11 cellular contexts compared by ENCODE assay signal in the genomic region with DNA sequence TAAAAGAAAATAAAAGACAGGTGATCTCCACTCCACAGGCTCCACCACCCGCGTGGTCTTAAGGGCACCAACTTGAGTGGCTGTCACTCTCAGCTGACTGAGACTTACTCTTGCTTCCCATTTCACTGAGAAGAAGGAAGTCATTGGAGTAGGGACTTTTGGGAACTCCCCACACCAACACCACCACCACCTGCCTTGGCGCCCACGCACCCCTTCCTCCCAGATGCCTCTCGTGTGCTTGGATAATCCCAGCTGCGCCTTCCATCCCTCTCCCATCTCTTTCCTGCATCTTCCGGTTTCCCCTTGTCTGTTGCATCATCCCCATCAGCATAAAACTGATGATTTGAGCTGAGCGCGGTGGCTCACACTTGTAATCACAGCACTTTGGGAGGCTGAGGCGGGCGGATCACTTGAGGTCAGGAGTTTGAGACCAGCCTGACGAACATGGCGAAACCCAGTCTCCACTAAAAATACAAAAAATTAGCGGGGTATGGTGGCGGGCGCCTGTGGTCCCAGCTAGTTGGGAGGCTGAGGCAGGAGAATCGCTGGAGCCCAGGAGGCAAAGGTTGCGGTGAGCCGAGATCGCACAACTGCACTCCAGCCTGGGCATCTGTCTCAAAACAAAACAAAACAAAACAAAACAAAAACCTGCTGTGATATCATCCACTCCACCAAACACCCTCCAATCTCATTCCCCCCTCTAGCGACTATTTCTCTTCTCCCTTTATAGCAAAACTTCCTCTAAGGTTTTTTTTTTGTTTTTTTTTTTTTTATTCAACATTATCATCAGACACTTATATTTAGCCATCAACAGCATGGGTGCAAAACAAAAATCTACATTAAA. TPM values are rescaled to one million over a fixed set of nuclear protein-coding genes. Genes with fewer than 3 reads are reported as not detected.
A peak's percentile ranks its signal among the peaks of the same experiment; 100 is the strongest.
DNase-seq lines count a peak whose midpoint lies in the region; ATAC-seq, FAIRE-seq and TF ChIP-seq lines count a peak whose summit lies in the region.
"Had no signal": no experiment of that assay in that cellular context is flagged by ENCODE, and none has a peak within 500 bp of the region (broad histone marks: within the 10 kb centered on the region; RNA-seq: fewer than 3 reads in every experiment).

No MANE protein-coding gene starts in this region.

- TF ChIP-seq POLR2A in GM12878 (IDR thresholded peaks at IDR 0.05; ENCODE audit: low read depth, low read length), result no peak

- peak overlapping the region; percentile 60 for H3K27ac ChIP-seq in GM12878 (ENCODE audit: control insufficient read depth, insufficient read depth)
- H3K27ac ChIP-seq in osteoblast (ENCODE audit: low read depth, low read length), result no peak overlapping the region
- H3K27ac ChIP-seq: WERI-Rb-1 had no signal

- H3K4me3 ChIP-seq in GM12864 (ENCODE audit: low read depth, low read length) (no peak overlapping the region), GM12878 (peak overlapping the region; percentile 9; the same call in 1 of the 2 replicates), osteoblast (ENCODE audit: insufficient read depth, low read length) (no peak overlapping the region)
- H3K4me3 ChIP-seq: smooth muscle cell had no signal

- TF ChIP-seq EP300 in GM12878 (IDR thresholded peaks at IDR 0.05; ENCODE audit: borderline replicate concordance in 1 of 2, control insufficient read depth in 1 of 2, low read depth in 2 of 2, low read length in 2 of 2), result no peak

- in situ Hi-C loops in GM12878 (cut with MboI), result no loop called here

- H4K20me1 ChIP-seq in GM12878 (ENCODE audit: control insufficient read depth, insufficient read depth) (no peaks in the 10 kb centered on the region), osteoblast (ENCODE audit: insufficient read depth, low read length) (no peaks in the 10 kb centered on the region)

- POLR2A ChIA-PET in GM12878 (lab: Charles Lee), result interaction anchor here (0.5 to 2.8 kb wide), 6 partner anchors 24 to 258 kb away, joined by 3 to 13 read pairs (median 6); partner anchors contain the start of gene SLC1A5

- H2AFZ ChIP-seq in GM12878 (ENCODE audit: control insufficient read depth, low read depth, low read length) (peak overlapping the region; percentile 1), osteoblast (ENCODE audit: low read length) (no peak overlapping the region)

- H3K36me3 ChIP-seq in GM12878 (ENCODE audit: control insufficient read depth in 2 of 2, insufficient read depth in 2 of 2, low read length in 1 of 2), result no peaks in the 10 kb centered on the region
- H3K36me3 ChIP-seq in osteoblast (ENCODE audit: insufficient read depth, low read length), result no peaks in the 10 kb centered on the region
- H3K36me3 ChIP-seq: WERI-Rb-1 had no signal

- no TSS peak for BruUV-seq in GM12878 (replicated peaks; lab: Mats Ljungman, UMichigan)

- H3K4me2 ChIP-seq in GM12878 (ENCODE audit: control insufficient read depth, insufficient read depth), result peak overlapping the region; percentile 28; the same call in 1 of the 2 replicates
- no peak overlapping the region for H3K4me2 ChIP-seq in osteoblast (ENCODE audit: insufficient read depth, low read length)
- H3K4me2 ChIP-seq: smooth muscle cell had no signal

- CTCF ChIA-PET in GM12878 (lab: Yijun Ruan, JAX), result interaction anchor here (0.9 to 2.7 kb wide), 17 partner anchors 8 to 111 kb away, joined by 3 to 27 read pairs (median 4); partner anchors contain the start of gene SLC1A5

- H3K79me2 ChIP-seq in GM12878 (ENCODE audit: control insufficient read depth, insufficient read depth, low read length), result no peaks in the 10 kb centered on the region
- no peaks in the 10 kb centered on the region for H3K79me2 ChIP-seq in osteoblast (ENCODE audit: insufficient read depth, low read length)

- intact Hi-C loops in GM12878 (cut with micrococcal nuclease; ENCODE audit: unreplicated experiment), result loop anchor here (5.0 kb wide), 1 partner anchor 38 kb away; the partner anchor contains the start of gene SLC1A5

- WGBS in GM12878 (ENCODE audit: insufficient coverage, insufficient replicate concordance, low lambda C conversion rate, missing lambda C conversion rate), result 31% methylated on average over 20 of the region's 21 CpGs

- H3K4me1 ChIP-seq in GM12878 (ENCODE audit: control insufficient read depth, insufficient read depth, low read length) (peaks cover 27% of the 10 kb centered on the region), osteoblast (ENCODE audit: insufficient read depth, low read length) (no peaks in the 10 kb centered on the region)

- no peak for TF ChIP-seq CTCF in GM12864 (IDR thresholded peaks at IDR 0.05; ENCODE audit: low read depth, low read length, missing control alignments)
- TF ChIP-seq CTCF in GM12878 (IDR thresholded peaks at IDR 0.05 in 2 of 3, conservative IDR thresholded peaks at IDR 0.05 in 1 of 3; ENCODE audit: control insufficient read depth in 2 of 3, extremely low read depth in 1 of 3, insufficient read depth in 1 of 3, low read depth in 3 of 3, low read length in 3 of 3), result peak; percentile 15 to 44 (median 32); a peak in 3 of 6 replicates
- no peak for TF ChIP-seq CTCF in osteoblast (IDR thresholded peaks at IDR 0.05; ENCODE audit: extremely low read depth, low read depth, low read length)

- peak; percentile 73 for TF ChIP-seq RAD21 in GM12878 (IDR thresholded peaks at IDR 0.05; ENCODE audit: insufficient read depth, low read depth, low read length)

- FAIRE-seq in GM12878 (lab: Jason Lieb, UNC), result no peak

- H3K9ac ChIP-seq in GM12878 (ENCODE audit: control insufficient read depth, insufficient read depth, low read length), result no peak overlapping the region; the same call in 1 of the 2 replicates

- ATAC-seq in GM12878 (peak; percentile 50), GM18519 (IDR thresholded peaks at IDR 0.05; ENCODE audit: low FRiP score, unreplicated experiment) (no peak)

- DNase-seq in GM12864 (ENCODE audit: low read depth), result peak; percentile 46
- peak; percentile 32 for DNase-seq in LHCN-M2 (ENCODE audit: low read depth)
- DNase-seq in GM12878 (ENCODE audit: low read depth, low spot score), result no peak
- peak; percentile 6 for DNase-seq in osteoblast (ENCODE audit: insufficient read length, low spot score, missing footprints)
- no peak for DNase-seq in NCI-H2196 (lab: John Stamatoyannopoulos, UW; ENCODE audit: unreplicated experiment)
- DNase-seq in activated gamma-delta T cell (lab: John Stamatoyannopoulos, UW), result no peak
- DNase-seq: GOT3, NCI-H446 treated with DMSO at 0.1 percent for 48 hours, WERI-Rb-1 had no signal

- SMC1A ChIA-PET in GM12878 (lab: Charles Lee; ENCODE audit: uncharacterized antibody, unreplicated experiment), result interaction anchor here (1.2 to 2.1 kb wide), 5 partner anchors 15 to 74 kb away, joined by 3 to 9 read pairs (median 8); no protein-coding TSS in a partner anchor

- RAD21 ChIA-PET in GM12878 (lab: Charles Lee; ENCODE audit: unreplicated experiment), result interaction anchor here (0.8 to 2.5 kb wide), 8 partner anchors 18 to 111 kb away, joined by 3 to 14 read pairs (median 4); no protein-coding TSS in a partner anchor

- H3K27me3 ChIP-seq in GM12878 (replicated peaks in 1 of 2; ENCODE audit: control insufficient read depth in 2 of 2, insufficient read depth in 2 of 2, low read length in 1 of 2), result no peaks in the 10 kb centered on the region
- no peaks in the 10 kb centered on the region for H3K27me3 ChIP-seq in osteoblast (ENCODE audit: insufficient read depth, low read length)

- no peaks in the 10 kb centered on the region; the same call in 2 of the 3 replicates for H3K9me3 ChIP-seq in GM12878 (replicated peaks; ENCODE audit: control insufficient read depth, insufficient read depth, low read length)
- no peaks in the 10 kb centered on the region for H3K9me3 ChIP-seq in osteoblast (ENCODE audit: low read depth, low read length)

RNA-seq across cellular contexts. Expression of gene AP2S1, which starts 25.5 kb away (rescaled TPM):
- total RNA-seq in LHCN-M2 (2014; rRNA removed) (160 and 175 TPM in 2 replicates), GM12878 (2014; rRNA removed) (141 and 144 TPM in 2 replicates), GM12878 (2014; rRNA removed; fragmentation: Illumina TruSeq; extraction: Trizol) (58.1 and 61.0 TPM in 2 replicates), GM12878 (2021) (121 and 140 TPM in 2 replicates), osteoblast (117 and 136 TPM in 2 replicates)
- polyA plus RNA-seq in LHCN-M2 (2012), result 419 TPM
- 6.9 and 13.7 TPM in 2 replicates for total RNA-seq in GM12878 (2013; cell fraction: nucleolus; rRNA removed)
- 57.5 TPM for polyA plus RNA-seq in GM12878 (2011; ENCODE audit: low read depth)
- polyA plus RNA-seq in GM12878 (2011; rRNA removed) (65.3 and 87.2 TPM in 2 replicates), GM12878 (2014; fragmentation: Illumina TruSeq; extraction: Trizol) (29.3 and 50.5 TPM in 2 replicates), GM12878 (2014; fragmentation: Nextera tagmentation; extraction: Ambion mirVana) (10 to 100 TPM; 10.8 to 46.6 TPM), GM12878 (2014; rRNA removed) (144 and 167 TPM in 2 replicates), GM12878 (2016; fragmentation: Nextera tagmentation; extraction: Ambion mirVana) (100 to 1,000 TPM; 228 to 239 TPM)
- polyA plus RNA-seq in GM12878 (2011; cell fraction: cytosol; rRNA removed), result 109 and 141 TPM in 2 replicates
- polyA plus RNA-seq in GM12878 (2011; cell fraction: nucleus; rRNA removed), result 64.7 and 67.0 TPM in 2 replicates
- 78.2 and 89.1 TPM in 2 replicates for polyA plus RNA-seq in GM12878 (2012)
- polyA minus RNA-seq in GM12878 (2011; rRNA and poly(A)+ RNA removed), result 37.4 and 51.6 TPM in 2 replicates
- 31.5 and 43.0 TPM in 2 replicates for polyA minus RNA-seq in GM12878 (2011; cell fraction: cytosol; rRNA and poly(A)+ RNA removed)
- polyA minus RNA-seq in GM12878 (2011; cell fraction: nucleus; rRNA and poly(A)+ RNA removed), result 7.5 and 21.1 TPM in 2 replicates

RNA-seq across cellular contexts. Expression of gene ARHGAP35, which starts 35.7 kb away (rescaled TPM):
- 23.4 and 29.3 TPM in 2 replicates for total RNA-seq in LHCN-M2 (2014; rRNA removed)
- polyA plus RNA-seq in LHCN-M2 (2012), result 26.4 TPM
- 43.6 and 43.9 TPM in 2 replicates for total RNA-seq in GM12878 (2013; cell fraction: nucleolus; rRNA removed)
- total RNA-seq in GM12878 (2014; rRNA removed), result 14.8 and 16.0 TPM in 2 replicates
- total RNA-seq in GM12878 (2014; rRNA removed; fragmentation: Illumina TruSeq; extraction: Trizol), result 16.2 and 17.6 TPM in 2 replicates
- total RNA-seq in GM12878 (2021), result 28.0 and 29.9 TPM in 2 replicates
- polyA plus RNA-seq in GM12878 (2011; ENCODE audit: low read depth), result 6.8 TPM
- polyA plus RNA-seq in GM12878 (2011; rRNA removed), result 8.4 and 11.8 TPM in 2 replicates
- polyA plus RNA-seq in GM12878 (2011; cell fraction: cytosol; rRNA removed), result 8.6 and 9.5 TPM in 2 replicates
- 13.4 and 16.9 TPM in 2 replicates for polyA plus RNA-seq in GM12878 (2011; cell fraction: nucleus; rRNA removed)
- 11.4 and 11.7 TPM in 2 replicates for polyA plus RNA-seq in GM12878 (2012)
- 15.3 and 18.6 TPM in 2 replicates for polyA plus RNA-seq in GM12878 (2014; fragmentation: Illumina TruSeq; extraction: Trizol)
- under 1 TPM; 0.85 to 0.95 TPM for polyA plus RNA-seq in GM12878 (2014; fragmentation: Nextera tagmentation; extraction: Ambion mirVana)
- 11.3 and 13.6 TPM in 2 replicates for polyA plus RNA-seq in GM12878 (2014; rRNA removed)
- polyA plus RNA-seq in GM12878 (2016; fragmentation: Nextera tagmentation; extraction: Ambion mirVana), result 1 to 10 TPM; 5.7 to 6.1 TPM
- 27.0 and 31.1 TPM in 2 replicates for polyA minus RNA-seq in GM12878 (2011; rRNA and poly(A)+ RNA removed)
- 8.7 and 10.0 TPM in 2 replicates for polyA minus RNA-seq in GM12878 (2011; cell fraction: cytosol; rRNA and poly(A)+ RNA removed)
- 15.5 and 23.9 TPM in 2 replicates for polyA minus RNA-seq in GM12878 (2011; cell fraction: nucleus; rRNA and poly(A)+ RNA removed)
- 76.0 and 82.2 TPM in 2 replicates for total RNA-seq in osteoblast

RNA-seq across cellular contexts. Expression of gene SLC1A5, which starts 36.7 kb away (rescaled TPM):
- total RNA-seq in LHCN-M2 (2014; rRNA removed), result 68.0 and 77.1 TPM in 2 replicates
- polyA plus RNA-seq in LHCN-M2 (2012), result 54.3 TPM
- total RNA-seq in GM12878 (2013; cell fraction: nucleolus; rRNA removed), result 38.3 and 43.7 TPM in 2 replicates
- 73.7 and 76.6 TPM in 2 replicates for total RNA-seq in GM12878 (2014; rRNA removed)
- total RNA-seq in GM12878 (2014; rRNA removed; fragmentation: Illumina TruSeq; extraction: Trizol), result 35.8 and 36.2 TPM in 2 replicates
- total RNA-seq in GM12878 (2021), result 109 and 112 TPM in 2 replicates
- polyA plus RNA-seq in GM12878 (2011; ENCODE audit: low read depth), result 47.6 TPM
- 22.1 and 60.9 TPM in 2 replicates for polyA plus RNA-seq in GM12878 (2011; rRNA removed)
- polyA plus RNA-seq in GM12878 (2011; cell fraction: cytosol; rRNA removed), result 97.3 and 105 TPM in 2 replicates
- 43.9 and 51.7 TPM in 2 replicates for polyA plus RNA-seq in GM12878 (2011; cell fraction: nucleus; rRNA removed)
- polyA plus RNA-seq in GM12878 (2012), result 89.1 and 92.1 TPM in 2 replicates
- polyA plus RNA-seq in GM12878 (2014; fragmentation: Illumina TruSeq; extraction: Trizol), result 29.2 and 53.2 TPM in 2 replicates
- polyA plus RNA-seq in GM12878 (2014; fragmentation: Nextera tagmentation; extraction: Ambion mirVana), result 10 to 100 TPM in 1 of 2 experiments, 1 to 10 TPM in 1; 9.1 to 16.3 TPM
- 60.9 and 68.9 TPM in 2 replicates for polyA plus RNA-seq in GM12878 (2014; rRNA removed)
- polyA plus RNA-seq in GM12878 (2016; fragmentation: Nextera tagmentation; extraction: Ambion mirVana), result 100 to 1,000 TPM; 116 to 129 TPM
- 78.3 and 105 TPM in 2 replicates for polyA minus RNA-seq in GM12878 (2011; rRNA and poly(A)+ RNA removed)
- 30.7 and 31.9 TPM in 2 replicates for polyA minus RNA-seq in GM12878 (2011; cell fraction: cytosol; rRNA and poly(A)+ RNA removed)
- polyA minus RNA-seq in GM12878 (2011; cell fraction: nucleus; rRNA and poly(A)+ RNA removed), result 19.5 and 29.7 TPM in 2 replicates
- 274 and 354 TPM in 2 replicates for total RNA-seq in osteoblast

Comparison
In these comparisons a context has a peak if more than half of its experiments do, and no peak if none do; other contexts are left out.
1. DNase-seq: peak in GM12864 (single experiment), LHCN-M2 (single experiment) and osteoblast (single experiment); none in GM12878 (single experiment), NCI-H2196 (single experiment) and activated gamma-delta T cell (single experiment).
2. CTCF ChIP-seq: peak in GM12878 (3 of 3); none in GM12864 (single experiment) and osteoblast (single experiment).